Comparison of ENCODE assay signal across 9 cellular contexts in genomic region chr1:9196129-9197040, GRCh38. TPM values are rescaled to one million over a fixed set of nuclear protein-coding genes. Genes with fewer than 3 reads are reported as not detected.
DNase-seq lines count a peak whose midpoint lies in the region; ATAC-seq lines count a peak whose summit lies in the region.
"Had no signal": no experiment of that assay in that cellular context is flagged by ENCODE, and none has a peak within 500 bp of the region (broad histone marks: within the 10 kb centered on the region; RNA-seq: fewer than 3 reads in every experiment).

No MANE protein-coding gene starts in this region.

- no peaks in the 10 kb centered on the region for H3K9me3 Mint-ChIP-seq in CD8-positive, alpha-beta memory T cell
- no peaks in the 10 kb centered on the region for H3K9me3 Mint-ChIP-seq in activated CD4-positive, alpha-beta T cell treated with anti-CD3 and anti-CD28 coated beads, Interleukin-2, amount 10 ng/mL, durations not matched to agents 7 days and 5 days
- no peaks in the 10 kb centered on the region for H3K9me3 Mint-ChIP-seq in memory B cell

- POLR2A ChIA-PET in CD8-positive, alpha-beta memory T cell (lab: Charles Lee): no interaction called here
- POLR2A ChIA-PET in activated CD4-positive, alpha-beta T cell treated with anti-CD3 and anti-CD28 coated beads, Interleukin-2, amount 10 ng/mL, durations not matched to agents 7 days and 5 days (lab: Charles Lee): interaction anchor here (0.5 to 0.7 kb wide), 2 partner anchors 237 to 387 kb away, joined by 3 to 6 read pairs; no protein-coding TSS in a partner anchor

- H3K4me3 ChIP-seq in CD8-positive, alpha-beta memory T cell (ENCODE audit: low read length): no peak overlapping the region
- H3K4me3 ChIP-seq: SK-N-MC had no signal

- peaks cover 10 to 22% (median 12%) of the 10 kb centered on the region in 3 donors for H3K4me1 Mint-ChIP-seq in CD8-positive, alpha-beta memory T cell
- H3K4me1 Mint-ChIP-seq in activated CD4-positive, alpha-beta T cell treated with anti-CD3 and anti-CD28 coated beads, Interleukin-2, amount 10 ng/mL, durations not matched to agents 7 days and 5 days: peaks cover 18% of the 10 kb centered on the region
- H3K4me1 Mint-ChIP-seq in memory B cell: peaks cover 18% of the 10 kb centered on the region

- peaks cover 22% of the 10 kb centered on the region for H3K27me3 ChIP-seq in CD8-positive, alpha-beta memory T cell (ENCODE audit: insufficient read depth, low read length, poor library complexity, severe bottlenecking)

- peaks cover 27 to 69% of the 10 kb centered on the region in 2 donors for H3K27me3 Mint-ChIP-seq in CD8-positive, alpha-beta memory T cell
- H3K27me3 Mint-ChIP-seq in activated CD4-positive, alpha-beta T cell treated with anti-CD3 and anti-CD28 coated beads, Interleukin-2, amount 10 ng/mL, durations not matched to agents 7 days and 5 days: peaks cover 62% of the 10 kb centered on the region
- H3K27me3 Mint-ChIP-seq in memory B cell: peaks cover 23% of the 10 kb centered on the region

- DNase-seq in CD8-positive, alpha-beta memory T cell: peak; percentile 21 to 54 (median 25)
- DNase-seq in H4 (ENCODE audit: low spot score) (peak; percentile 37), NCI-H2196 (lab: John Stamatoyannopoulos, UW; ENCODE audit: unreplicated experiment) (peak; percentile 70), memory B cell (ENCODE audit: low spot score in 2 of 2) (peak; percentile 61 to 67), 8988T (no peak)
- peak; percentile 67 for DNase-seq in activated CD4-positive, alpha-beta T cell treated with anti-CD3 and anti-CD28 coated beads, Interleukin-2, amount 10 ng/mL, durations not matched to agents 7 days and 5 days
- peak; percentile 16 for DNase-seq in effector CD4-positive, alpha-beta T cell
- peak; percentile 17 for DNase-seq in stimulated activated CD8-positive, alpha-beta memory T cell treated with anti-CD3 and anti-CD28 coated beads, Interleukin-15, amount 100 ng/mL, for 24 hours (ENCODE audit: low read depth)

- CTCF ChIA-PET in CD8-positive, alpha-beta memory T cell (lab: Charles Lee): interaction anchor here (0.6 to 2.0 kb wide), 7 partner anchors 13 to 294 kb away, joined by 3 to 13 read pairs (median 3); no protein-coding TSS in a partner anchor
- CTCF ChIA-PET in activated CD4-positive, alpha-beta T cell treated with anti-CD3 and anti-CD28 coated beads, Interleukin-2, amount 10 ng/mL, durations not matched to agents 7 days and 5 days (lab: Charles Lee): interaction anchor here (0.6 to 2.2 kb wide), 6 partner anchors 8 to 558 kb away, joined by 3 to 13 read pairs (median 3); no protein-coding TSS in a partner anchor

- peak; percentile 79 for ATAC-seq in memory B cell (ENCODE audit: low read depth)

- H3K4me3 Mint-ChIP-seq in CD8-positive, alpha-beta memory T cell: peak overlapping the region in 1 of 7 donors; percentile 76
- no peak overlapping the region for H3K4me3 Mint-ChIP-seq in activated CD4-positive, alpha-beta T cell treated with anti-CD3 and anti-CD28 coated beads, Interleukin-2, amount 10 ng/mL, durations not matched to agents 7 days and 5 days
- H3K4me3 Mint-ChIP-seq in memory B cell: no peak overlapping the region

- no peak overlapping the region for H3K27ac ChIP-seq in CD8-positive, alpha-beta memory T cell (ENCODE audit: low read depth, low read length)
- H3K27ac ChIP-seq: SK-N-MC had no signal

- no peaks in the 10 kb centered on the region for H3K36me3 ChIP-seq in CD8-positive, alpha-beta memory T cell (ENCODE audit: insufficient read depth, low read length)

- H3K36me3 Mint-ChIP-seq in CD8-positive, alpha-beta memory T cell: no peaks in the 10 kb centered on the region
- no peaks in the 10 kb centered on the region for H3K36me3 Mint-ChIP-seq in activated CD4-positive, alpha-beta T cell treated with anti-CD3 and anti-CD28 coated beads, Interleukin-2, amount 10 ng/mL, durations not matched to agents 7 days and 5 days (ENCODE audit: low read depth)
- H3K36me3 Mint-ChIP-seq in memory B cell: no peaks in the 10 kb centered on the region

- H3K27ac Mint-ChIP-seq in CD8-positive, alpha-beta memory T cell: no peak overlapping the region
- no peak overlapping the region for H3K27ac Mint-ChIP-seq in activated CD4-positive, alpha-beta T cell treated with anti-CD3 and anti-CD28 coated beads, Interleukin-2, amount 10 ng/mL, durations not matched to agents 7 days and 5 days
- H3K27ac Mint-ChIP-seq in memory B cell: no peak overlapping the region

- peaks cover 4% of the 10 kb centered on the region for H3K4me1 ChIP-seq in CD8-positive, alpha-beta memory T cell (ENCODE audit: insufficient read depth, low read length)

- no peaks in the 10 kb centered on the region for H3K9me3 ChIP-seq in CD8-positive, alpha-beta memory T cell (ENCODE audit: low read length)

RNA-seq across cellular contexts. Expression of gene H6PD, which starts 38.2 kb away (rescaled TPM):
- 1 to 10 TPM; 7.8 to 7.9 TPM for total RNA-seq in CD8-positive, alpha-beta memory T cell
- polyA plus RNA-seq in CD8-positive, alpha-beta memory T cell: 11.6 TPM
- total RNA-seq in H4 (2014; rRNA removed; shearing (Covaris generic)): 10.0 and 10.3 TPM in 2 replicates
- 10 to 100 TPM; 15.1 to 15.3 TPM for total RNA-seq in activated CD4-positive, alpha-beta T cell treated with anti-CD3 and anti-CD28 coated beads, Interleukin-2, amount 10 ng/mL, durations not matched to agents 7 days and 5 days
